In genomic region chr14:60807971-60808370, GRCh38 we compare ENCODE assay signal across 19 cellular contexts.
"Had no signal": no experiment of that assay in that cellular context is flagged by ENCODE, and none has a peak within 500 bp of the region (broad histone marks: within the 10 kb centered on the region; RNA-seq: fewer than 3 reads in every experiment).

No MANE protein-coding gene starts in this region.

- H3K4me1 ChIP-seq: lower lobe of right lung, right lobe of liver had no signal

- H3K27me3 ChIP-seq: right lobe of liver had no signal

- H3K9me3 ChIP-seq: lower lobe of right lung, right lobe of liver had no signal

- H3K4me3 ChIP-seq: lower lobe of right lung, right lobe of liver had no signal

- H3K27ac ChIP-seq: lower lobe of right lung, right lobe of liver had no signal

- ATAC-seq: activated CD8-positive, alpha-beta memory T cell treated with anti-CD3 and anti-CD28 coated beads, Interleukin-2, amount 10 ng/mL, durations not matched to agents 7 days and 5 days; activated T-cell treated with anti-CD3 and anti-CD28 coated beads, Interleukin-2, amount 50 U/mL, for 4 hours; effector memory CD8-positive, alpha-beta T cell; left cardiac atrium; lower lobe of right lung; naive thymus-derived CD4-positive, alpha-beta T cell; right lobe of liver; T-helper 17 cell had no signal

- DNase-seq: activated CD8-positive, alpha-beta memory T cell treated with anti-CD3 and anti-CD28 coated beads, Interleukin-2, amount 10 ng/mL, durations not matched to agents 7 days and 5 days; activated gamma-delta T cell; activated naive CD8-positive, alpha-beta T cell treated with anti-CD3 and anti-CD28 coated beads for 36 hours; activated T-cell treated with anti-CD3 and anti-CD28 coated beads, Interleukin-2, amount 50 U/mL, for 4 hours; aorta; central memory CD4-positive, alpha-beta T cell; cortex of kidney; effector memory CD8-positive, alpha-beta T cell; erythroblast; glutamatergic neuron; left cardiac atrium; lower lobe of right lung; naive thymus-derived CD4-positive, alpha-beta T cell; right lobe of liver; stimulated activated CD4-positive, alpha-beta T cell treated with anti-CD3 and anti-CD28 coated beads, Interleukin-2, amount 100 ng/mL, for 24 hours; stimulated activated naive CD4-positive, alpha-beta T cell; substantia nigra; T-helper 17 cell; trophoblast cell had no signal
